ENCODE assay signal across 8 cellular contexts in genomic region chr12:106760184-106760531, GRCh38. TPM values are rescaled to one million over a fixed set of nuclear protein-coding genes. Genes with fewer than 3 reads are reported as not detected.
DNase-seq lines count a peak whose midpoint lies in the region; ATAC-seq, FAIRE-seq and TF ChIP-seq lines count a peak whose summit lies in the region.

No MANE protein-coding gene starts in this region.

- in situ Hi-C loops in GM13976 (cut with MboI; ENCODE audit: low sequenced_read_pairs, unreplicated experiment), result no loop called here

- POLR2A ChIA-PET in activated B cell treated with CpG ODN at 0.5 μM for 24 hours (lab: Charles Lee), result interaction anchor here (0.7 kb wide), 1 partner anchor 402 kb away, joined by 3 read pairs; no protein-coding TSS in a partner anchor

- no peaks in the 10 kb centered on the region for H3K27me3 Mint-ChIP-seq in activated B cell treated with CpG ODN at 0.5 μM for 24 hours

- H3K4me3 Mint-ChIP-seq in activated B cell treated with CpG ODN at 0.5 μM for 24 hours, result peak overlapping the region; percentile 70

- no peaks in the 10 kb centered on the region for H3K9me3 Mint-ChIP-seq in activated B cell treated with CpG ODN at 0.5 μM for 24 hours

- CTCF ChIA-PET in activated B cell treated with CpG ODN at 0.5 μM for 24 hours (lab: Charles Lee), result interaction anchor here (0.9 kb wide), 1 partner anchor 402 kb away, joined by 3 read pairs; no protein-coding TSS in a partner anchor

- intact Hi-C loops in activated B cell treated with CpG ODN at 0.5 μM for 24 hours (cut with micrococcal nuclease), result loop anchor here (2.0 kb wide), 2 partner anchors 13 to 15 kb away; partner anchors contain the start of gene RIC8B

- DNase-seq in GM13976 (ENCODE audit: low spot score) (peak; percentile 75), GM20000 (ENCODE audit: low spot score) (peak; percentile 80), activated B cell treated with CpG ODN at 0.5 μM for 24 hours (no peak), H4 (ENCODE audit: low spot score) (no peak), RCC 7860 (ENCODE audit: low spot score) (no peak)
- DNase-seq in activated CD8-positive, alpha-beta memory T cell treated with anti-CD3 and anti-CD28 coated beads for 24 hours, result no peak

- no peaks in the 10 kb centered on the region for H3K27me3 ChIP-seq in layer of hippocampus (ENCODE audit: control insufficient read depth, insufficient read depth, low read length)

- no peak for TF ChIP-seq CTCF in GM13976 (IDR thresholded peaks at IDR 0.05; ENCODE audit: borderline replicate concordance, control extremely low read depth, extremely low read depth, insufficient read depth, missing control alignments)
- no peak for TF ChIP-seq CTCF in GM20000 (IDR thresholded peaks at IDR 0.05; ENCODE audit: extremely low read depth, missing control alignments)
- TF ChIP-seq CTCF in activated B cell treated with CpG ODN at 0.5 μM for 24 hours (IDR thresholded peaks at IDR 0.05), result no peak

- peaks cover 24% of the 10 kb centered on the region for H3K4me1 Mint-ChIP-seq in activated B cell treated with CpG ODN at 0.5 μM for 24 hours

- H3K36me3 Mint-ChIP-seq in activated B cell treated with CpG ODN at 0.5 μM for 24 hours (ENCODE audit: low read depth), result no peaks in the 10 kb centered on the region

- ATAC-seq in HG03558 (IDR thresholded peaks at IDR 0.05; ENCODE audit: extremely low read depth, unreplicated experiment), result peak; percentile 86
- ATAC-seq in activated B cell treated with CpG ODN at 0.5 μM for 24 hours (ENCODE audit: low read depth), result peak; percentile 99

- H3K27ac Mint-ChIP-seq in activated B cell treated with CpG ODN at 0.5 μM for 24 hours, result peak overlapping the region; percentile 88

- peak overlapping the region; percentile 78 for H3K27ac ChIP-seq in layer of hippocampus (ENCODE audit: low read depth, low read length)

- FAIRE-seq in RCC 7860 (lab: Jason Lieb, UNC), result no peak

RNA-seq across cellular contexts. Expression of gene RIC8B, which starts 14.3 kb away (rescaled TPM):
- 5.8 and 7.4 TPM in 2 replicates for total RNA-seq in activated B cell treated with CpG ODN at 0.5 μM for 24 hours
- total RNA-seq in H4 (2014; rRNA removed; shearing (Covaris generic)), result 8.6 and 9.1 TPM in 2 replicates

Comparison
In these comparisons a context has a peak if more than half of its experiments do, and no peak if none do; other contexts are left out.
1. DNase-seq: peak in GM13976 (single experiment) and GM20000 (single experiment); none in activated B cell treated with CpG ODN at 0.5 μM for 24 hours (single experiment), H4 (single experiment), activated CD8-positive, alpha-beta memory T cell treated with anti-CD3 and anti-CD28 coated beads for 24 hours (single experiment) and RCC 7860 (single experiment).